ENCODE assay signal across 25 cellular contexts in the genomic region with DNA sequence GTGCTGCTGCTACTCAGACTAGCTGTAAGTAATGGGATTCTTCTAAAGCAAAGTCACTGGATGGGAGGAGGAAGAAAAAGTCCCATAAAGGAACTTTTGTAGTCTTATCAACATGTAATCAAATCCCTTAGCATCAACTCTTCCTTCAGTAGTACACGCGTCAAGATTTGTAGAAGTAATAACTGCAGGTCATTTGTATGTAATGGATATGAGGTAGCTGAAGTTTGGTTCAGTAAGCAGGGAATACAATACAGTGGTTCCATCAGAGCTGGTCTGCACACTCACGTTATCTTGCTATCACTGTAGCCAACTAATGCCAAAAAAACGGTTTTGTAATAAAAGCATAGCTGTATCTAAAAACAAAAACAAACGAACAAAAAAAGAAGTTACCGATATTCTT.
"Had no signal": no experiment of that assay in that cellular context is flagged by ENCODE, and none has a peak within 500 bp of the region (broad histone marks: within the 10 kb centered on the region; RNA-seq: fewer than 3 reads in every experiment).

No MANE protein-coding gene starts in this region.

- H3K27me3 Mint-ChIP-seq: naive B cell; progenitor cell of endocrine pancreas; stimulated activated naive B cell treated with anti-CD40 and anti-IgM and Interleukin-4, amounts not matched to agents 10 μg/mL and 1 μg/mL and 100 μg/mL, for 72 hours had no signal

- H3K4me1 Mint-ChIP-seq: stimulated activated naive B cell treated with anti-CD40 and anti-IgM and Interleukin-4, amounts not matched to agents 10 μg/mL and 1 μg/mL and 100 μg/mL, for 72 hours had no signal

- H3K27me3 ChIP-seq: ovary, right atrium auricular region, right lobe of liver, stomach, tibial artery, uterus had no signal

- H3K4me2 ChIP-seq: smooth muscle cell had no signal

- FAIRE-seq: islet of Langerhans, kidney had no signal

- H3K4me3 Mint-ChIP-seq: immature natural killer cell; mesothelial cell of epicardium; naive B cell; natural killer cell; stimulated activated naive B cell treated with anti-CD40 and anti-IgM and Interleukin-4, amounts not matched to agents 10 μg/mL and 1 μg/mL and 100 μg/mL, for 72 hours had no signal

- H3K4me1 ChIP-seq: left ventricle myocardium inferior, right atrium auricular region, tibial artery, uterus had no signal

- H3K9me3 Mint-ChIP-seq: immature natural killer cell; mesothelial cell of epicardium; naive B cell; natural killer cell; stimulated activated naive B cell treated with anti-CD40 and anti-IgM and Interleukin-4, amounts not matched to agents 10 μg/mL and 1 μg/mL and 100 μg/mL, for 72 hours had no signal

- H3K27ac Mint-ChIP-seq: mesothelial cell of epicardium; naive B cell; progenitor cell of endocrine pancreas; stimulated activated naive B cell treated with anti-CD40 and anti-IgM and Interleukin-4, amounts not matched to agents 10 μg/mL and 1 μg/mL and 100 μg/mL, for 72 hours had no signal

- H3K36me3 Mint-ChIP-seq: natural killer cell had no signal

- H3K27ac ChIP-seq: left ventricle myocardium inferior, ovary, right atrium auricular region, right lobe of liver, stomach, thoracic aorta, tibial artery, uterus had no signal

- H3K36me3 ChIP-seq: ovary, right lobe of liver, tibial artery, uterus had no signal

- H3K9me3 ChIP-seq: ovary, right atrium auricular region, right lobe of liver, stomach, thoracic aorta, tibial artery, uterus had no signal

- H3K4me3 ChIP-seq: left ventricle myocardium inferior, lung, ovary, right atrium auricular region, right lobe of liver, smooth muscle cell, stomach, thoracic aorta, tibial artery, uterus had no signal

- DNase-seq: hypothalamus; immature natural killer cell; kidney; left colon; left ventricle myocardium inferior; mesendoderm; naive B cell; natural killer cell; ovary; right lobe of liver; stimulated activated CD4-positive, alpha-beta T cell treated with anti-CD3 and anti-CD28 coated beads, Interleukin-1b, Interleukin-23, amount 100 ng/mL, for 48 hours; stimulated activated CD4-positive, alpha-beta T cell treated with anti-CD3 and anti-CD28 coated beads, Interleukin-4, amount 100 ng/mL, for 1 hour; stimulated activated naive B cell treated with anti-CD40 and anti-IgM and Interleukin-4, amounts not matched to agents 10 μg/mL and 1 μg/mL and 100 μg/mL, for 72 hours; stimulated activated naive CD8-positive, alpha-beta T cell treated with anti-CD3 and anti-CD28 coated beads, Interleukin-15, Interleukin-2, amounts not matched to agents 100 U/mL and 50 U/mL, for 24 hours; stomach; tibial artery; trophoblast cell; uterus had no signal
